Comparison of ENCODE assay signal across 7 cellular contexts in the genomic region with DNA sequence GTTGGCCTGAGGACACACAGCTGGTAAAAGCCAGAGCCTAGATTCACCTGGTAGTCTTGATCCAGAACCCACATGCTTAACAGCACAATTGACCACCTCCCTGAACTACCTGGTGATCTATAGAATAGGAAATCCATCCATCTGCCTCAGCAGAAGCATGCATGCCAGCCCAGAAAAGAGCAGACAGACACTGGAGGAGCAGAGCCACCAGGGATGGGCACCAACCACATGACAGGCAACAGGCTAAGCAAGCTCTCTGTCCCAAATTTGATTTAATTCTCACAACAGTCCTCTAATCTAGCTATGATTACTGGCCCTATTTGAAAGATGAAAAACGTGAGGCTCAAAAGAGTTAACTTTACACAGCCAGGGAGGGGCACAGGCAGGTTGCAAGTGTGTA.
"Had no signal": no experiment of that assay in that cellular context is flagged by ENCODE, and none has a peak within 500 bp of the region (broad histone marks: within the 10 kb centered on the region; RNA-seq: fewer than 3 reads in every experiment).

No MANE protein-coding gene starts in this region.

- H3K9me3 Mint-ChIP-seq: GM23338, HFFc6 had no signal

- H3K9me3 ChIP-seq: HAP-1 had no signal

- H3K36me3 ChIP-seq: HAP-1 had no signal

- H3K27ac ChIP-seq: KMS-11 had no signal

- H3K4me3 ChIP-seq: GM23338, HAP-1, K562 had no signal

- ATAC-seq: GM23338, HCT116, K562 had no signal

- H3K4me1 Mint-ChIP-seq: GM23338 had no signal

- H3K4me3 Mint-ChIP-seq: GM23338, HFFc6 had no signal

- DNase-seq: HFFc6, IMR-90 had no signal

- H3K4me1 ChIP-seq: HAP-1 had no signal

- H3K27ac Mint-ChIP-seq: GM23338, HFFc6 had no signal
